ENCODE assay signal across 26 cellular contexts in the genomic region with DNA sequence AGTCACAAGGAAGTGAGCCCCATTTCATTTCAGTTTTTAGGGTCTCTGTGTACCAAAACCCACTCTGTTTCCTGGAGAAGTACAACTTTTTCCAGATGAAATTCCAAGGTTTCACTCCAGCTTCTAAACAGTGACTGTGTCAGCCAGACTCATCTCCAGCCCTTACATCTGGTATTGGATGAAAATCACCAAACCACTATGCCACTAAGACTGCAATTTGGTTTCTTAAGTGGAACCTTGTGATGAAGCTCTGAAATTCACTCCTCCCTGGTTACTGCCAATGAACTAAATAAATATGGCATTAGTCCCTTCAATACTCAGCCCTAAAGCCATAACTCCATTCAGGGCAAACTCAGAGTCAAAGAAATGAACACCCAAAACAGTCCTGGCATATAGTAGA.
"Had no signal": no experiment of that assay in that cellular context is flagged by ENCODE, and none has a peak within 500 bp of the region (broad histone marks: within the 10 kb centered on the region; RNA-seq: fewer than 3 reads in every experiment).

No MANE protein-coding gene starts in this region.

- H3K27ac ChIP-seq: neural progenitor cell, ovary, parathyroid adenoma, psoas muscle, right lobe of liver, sigmoid colon, stomach, thoracic aorta, thyroid gland, tibial nerve, upper lobe of left lung, vagina had no signal

- DNase-seq: occipital lobe; ovary; posterior cingulate gyrus; psoas muscle; right cardiac atrium; right lobe of liver; sigmoid colon; small intestine; stimulated activated CD4-positive, alpha-beta T cell treated with anti-CD3 and anti-CD28 coated beads, Interleukin-15, amount 100 ng/mL, for 24 hours; stimulated activated CD4-positive, alpha-beta T cell treated with anti-CD3 and anti-CD28 coated beads, Interleukin-2, amount 100 ng/mL, for 24 hours; stimulated activated CD4-positive, alpha-beta T cell treated with anti-CD3 and anti-CD28 coated beads, Interleukin-2, amount 100 ng/mL, for 48 hours; stimulated activated CD4-positive, alpha-beta T cell treated with anti-CD3 and anti-CD28 coated beads, Interleukin-4, amount 100 ng/mL, for 24 hours; stimulated activated naive B cell treated with anti-CD40 and anti-IgM and Interleukin-4, amounts not matched to agents 10 μg/mL and 1 μg/mL and 100 μg/mL, for 72 hours; stimulated activated naive CD4-positive, alpha-beta T cell treated with Interleukin-2 at 50 U/mL for 16 hours; stomach; thyroid gland; trophoblast cell; upper lobe of left lung had no signal

- H3K9me3 Mint-ChIP-seq: stimulated activated effector memory CD8-positive, alpha-beta T cell treated with anti-CD3 and anti-CD28 coated beads, Interleukin-12 subunit alpha, Interleukin-12 subunit beta, amount 100 ng/mL, for 72 hours; stimulated activated naive CD8-positive, alpha-beta T cell treated with anti-CD3 and anti-CD28 coated beads, Interleukin-15, Interleukin-2, amounts not matched to agents 100 ng/mL and 50 ng/mL, for 24 hours had no signal

- H3K79me2 ChIP-seq: parathyroid adenoma had no signal

- H2AFZ ChIP-seq: neural progenitor cell, parathyroid adenoma had no signal

- H3K9ac ChIP-seq: neural progenitor cell, parathyroid adenoma had no signal

- H3K4me3 ChIP-seq: neural progenitor cell, ovary, psoas muscle, right lobe of liver, sigmoid colon, stomach, thoracic aorta, thyroid gland, tibial nerve, upper lobe of left lung, vagina had no signal

- H3K36me3 ChIP-seq: neural progenitor cell, ovary, right lobe of liver, sigmoid colon, stomach, thoracic aorta, thyroid gland, tibial nerve, upper lobe of left lung, vagina had no signal

- H3K36me3 Mint-ChIP-seq: neural progenitor cell; stimulated activated effector memory CD8-positive, alpha-beta T cell treated with anti-CD3 and anti-CD28 coated beads, Interleukin-12 subunit alpha, Interleukin-12 subunit beta, amount 100 ng/mL, for 72 hours; stimulated activated naive B cell treated with anti-CD40 and anti-IgM and Interleukin-4, amounts not matched to agents 10 μg/mL and 1 μg/mL and 100 μg/mL, for 72 hours had no signal

- H3K9me3 ChIP-seq: ovary, psoas muscle, right lobe of liver, sigmoid colon, stomach, thoracic aorta, thyroid gland, tibial nerve, upper lobe of left lung, vagina had no signal

- H3K4me1 Mint-ChIP-seq: stimulated activated effector memory CD8-positive, alpha-beta T cell treated with anti-CD3 and anti-CD28 coated beads, Interleukin-12 subunit alpha, Interleukin-12 subunit beta, amount 100 ng/mL, for 72 hours; stimulated activated naive B cell treated with anti-CD40 and anti-IgM and Interleukin-4, amounts not matched to agents 10 μg/mL and 1 μg/mL and 100 μg/mL, for 72 hours had no signal

- H3K4me3 Mint-ChIP-seq: nephron; neural progenitor cell; stimulated activated effector memory CD8-positive, alpha-beta T cell treated with anti-CD3 and anti-CD28 coated beads, Interleukin-12 subunit alpha, Interleukin-12 subunit beta, amount 100 ng/mL, for 72 hours; stimulated activated naive B cell treated with anti-CD40 and anti-IgM and Interleukin-4, amounts not matched to agents 10 μg/mL and 1 μg/mL and 100 μg/mL, for 72 hours; stimulated activated naive CD8-positive, alpha-beta T cell treated with anti-CD3 and anti-CD28 coated beads, Interleukin-15, Interleukin-2, amounts not matched to agents 100 ng/mL and 50 ng/mL, for 24 hours had no signal

- H3K4me2 ChIP-seq: neural progenitor cell had no signal

- H3K4me1 ChIP-seq: neural progenitor cell, parathyroid adenoma, psoas muscle, right lobe of liver, thyroid gland, tibial nerve, vagina had no signal

- ATAC-seq: psoas muscle; right cardiac atrium; right lobe of liver; stimulated activated effector memory CD8-positive, alpha-beta T cell treated with anti-CD3 and anti-CD28 coated beads, Interleukin-12 subunit alpha, Interleukin-12 subunit beta, amount 100 ng/mL, for 72 hours; stimulated activated naive B cell treated with anti-CD40 and anti-IgM and Interleukin-4, amounts not matched to agents 10 μg/mL and 1 μg/mL and 100 μg/mL, for 72 hours had no signal

- H3K27me3 ChIP-seq: neural progenitor cell, ovary, right lobe of liver, sigmoid colon, stomach, thyroid gland, tibial nerve, upper lobe of left lung, vagina had no signal
